Comparison of ENCODE assay signal across 19 cellular contexts in the genomic region with DNA sequence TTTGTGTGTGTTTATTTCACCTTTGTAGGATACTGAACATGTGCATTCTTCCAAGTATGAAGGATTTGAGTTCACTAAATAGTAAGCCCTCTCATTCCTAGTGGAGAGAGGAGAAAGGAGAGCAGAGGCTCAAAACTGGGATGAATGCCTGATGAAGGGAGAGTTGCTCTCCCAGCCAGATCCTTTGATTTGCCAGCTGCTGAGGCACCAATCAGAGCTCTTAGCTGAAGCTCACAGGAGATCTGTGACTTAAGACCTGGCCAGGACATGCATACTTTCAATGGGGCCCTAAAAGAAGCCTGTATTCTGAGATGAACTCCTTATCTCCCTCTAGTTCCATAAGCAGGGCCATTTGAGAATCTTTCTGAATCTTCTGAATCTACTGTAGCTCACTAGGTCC.
"Had no signal": no experiment of that assay in that cellular context is flagged by ENCODE, and none has a peak within 500 bp of the region (broad histone marks: within the 10 kb centered on the region; RNA-seq: fewer than 3 reads in every experiment).

No MANE protein-coding gene starts in this region.

- ATAC-seq: activated CD8-positive, alpha-beta T cell treated with anti-CD3 and anti-CD28 coated beads, Interleukin-2, amount 10 ng/mL, durations not matched to agents 7 days and 5 days; left colon; mucosa of descending colon; naive thymus-derived CD4-positive, alpha-beta T cell; stimulated activated naive B cell treated with anti-CD40 and anti-IgM and Interleukin-4, amounts not matched to agents 10 μg/mL and 1 μg/mL and 100 μg/mL, for 72 hours; T-helper 17 cell had no signal

- H3K4me3 ChIP-seq: mucosa of descending colon, skin epidermis, transverse colon, vagina had no signal

- H3K27ac ChIP-seq: epithelial cell of prostate, neutrophil, skin epidermis, transverse colon, vagina had no signal

- H3K4me1 ChIP-seq: vagina had no signal

- H3K9me3 ChIP-seq: mucosa of descending colon, neutrophil, transverse colon, vagina had no signal

- H3K36me3 ChIP-seq: neutrophil, transverse colon, vagina had no signal

- H3K27me3 ChIP-seq: neutrophil, transverse colon, vagina had no signal

- DNase-seq: activated B cell treated with CpG ODN at 0.5 μM for 24 hours; activated CD4-positive, alpha-beta T cell treated with anti-CD3 and anti-CD28 coated beads for 48 hours; activated CD8-positive, alpha-beta memory T cell treated with anti-CD3 and anti-CD28 coated beads, Interleukin-2, amount 50 U/mL, for 4 hours; activated CD8-positive, alpha-beta T cell treated with anti-CD3 and anti-CD28 coated beads, Interleukin-2, amount 10 ng/mL, durations not matched to agents 7 days and 5 days; activated effector memory CD4-positive, alpha-beta T cell treated with anti-CD3 and anti-CD28 coated beads, Interleukin-2, amount 50 U/mL, for 16 hours; activated naive CD8-positive, alpha-beta T cell treated with anti-CD3 and anti-CD28 coated beads for 36 hours; activated T-cell treated with anti-CD3 and anti-CD28 coated beads, Interleukin-2, amount 50 U/mL, for 48 hours; left colon; mucosa of descending colon; naive thymus-derived CD4-positive, alpha-beta T cell; stimulated activated CD4-positive, alpha-beta T cell treated with anti-CD3 and anti-CD28 coated beads, Interleukin-15, amount 100 ng/mL, for 24 hours; stimulated activated CD4-positive, alpha-beta T cell treated with anti-CD3 and anti-CD28 coated beads, Interleukin-4, amount 100 ng/mL, for 1 hour; stimulated activated naive B cell treated with anti-CD40 and anti-IgM and Interleukin-4, amounts not matched to agents 10 μg/mL and 1 μg/mL and 100 μg/mL, for 72 hours; T-helper 17 cell; transverse colon had no signal
